Comparison of ENCODE assay signal across 1 cellular context in genomic region chr1:193358419-193358818, GRCh38.
TF ChIP-seq lines count a peak whose summit lies in the region.

No MANE protein-coding gene starts in this region.

TF ChIP-seq in WTC11, 78 proteins besides CTCF, POLR2A, EP300 and RAD21 (continued from another document):
- TF ChIP-seq ATF6 (CRISPR knock-in tag; IDR thresholded peaks at IDR 0.05): no peak
- TF ChIP-seq NR1H2 (CRISPR knock-in tag; IDR thresholded peaks at IDR 0.05): no peak
- no peak for TF ChIP-seq RELA (CRISPR knock-in tag; IDR thresholded peaks at IDR 0.05; ENCODE audit: borderline replicate concordance)
- TF ChIP-seq HMGXB4 (CRISPR knock-in tag; IDR thresholded peaks at IDR 0.05): no peak
- TF ChIP-seq GTF2I (CRISPR knock-in tag; conservative IDR thresholded peaks at IDR 0.05): no peak
- no peak for TF ChIP-seq SMAD4 (CRISPR knock-in tag; IDR thresholded peaks at IDR 0.05)
- no peak for TF ChIP-seq ESRRA (CRISPR knock-in tag; IDR thresholded peaks at IDR 0.05; ENCODE audit: borderline replicate concordance)
- no peak for TF ChIP-seq HMGA2 (CRISPR knock-in tag; IDR thresholded peaks at IDR 0.05)
- TF ChIP-seq, protein P1, sequence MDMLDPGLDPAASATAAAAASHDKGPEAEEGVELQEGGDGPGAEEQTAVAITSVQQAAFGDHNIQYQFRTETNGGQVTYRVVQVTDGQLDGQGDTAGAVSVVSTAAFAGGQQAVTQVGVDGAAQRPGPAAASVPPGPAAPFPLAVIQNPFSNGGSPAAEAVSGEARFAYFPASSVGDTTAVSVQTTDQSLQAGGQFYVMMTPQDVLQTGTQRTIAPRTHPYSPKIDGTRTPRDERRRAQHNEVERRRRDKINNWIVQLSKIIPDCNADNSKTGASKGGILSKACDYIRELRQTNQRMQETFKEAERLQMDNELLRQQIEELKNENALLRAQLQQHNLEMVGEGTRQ (CRISPR knock-in tag; IDR thresholded peaks at IDR 0.05): no peak
- TF ChIP-seq, protein P2, sequence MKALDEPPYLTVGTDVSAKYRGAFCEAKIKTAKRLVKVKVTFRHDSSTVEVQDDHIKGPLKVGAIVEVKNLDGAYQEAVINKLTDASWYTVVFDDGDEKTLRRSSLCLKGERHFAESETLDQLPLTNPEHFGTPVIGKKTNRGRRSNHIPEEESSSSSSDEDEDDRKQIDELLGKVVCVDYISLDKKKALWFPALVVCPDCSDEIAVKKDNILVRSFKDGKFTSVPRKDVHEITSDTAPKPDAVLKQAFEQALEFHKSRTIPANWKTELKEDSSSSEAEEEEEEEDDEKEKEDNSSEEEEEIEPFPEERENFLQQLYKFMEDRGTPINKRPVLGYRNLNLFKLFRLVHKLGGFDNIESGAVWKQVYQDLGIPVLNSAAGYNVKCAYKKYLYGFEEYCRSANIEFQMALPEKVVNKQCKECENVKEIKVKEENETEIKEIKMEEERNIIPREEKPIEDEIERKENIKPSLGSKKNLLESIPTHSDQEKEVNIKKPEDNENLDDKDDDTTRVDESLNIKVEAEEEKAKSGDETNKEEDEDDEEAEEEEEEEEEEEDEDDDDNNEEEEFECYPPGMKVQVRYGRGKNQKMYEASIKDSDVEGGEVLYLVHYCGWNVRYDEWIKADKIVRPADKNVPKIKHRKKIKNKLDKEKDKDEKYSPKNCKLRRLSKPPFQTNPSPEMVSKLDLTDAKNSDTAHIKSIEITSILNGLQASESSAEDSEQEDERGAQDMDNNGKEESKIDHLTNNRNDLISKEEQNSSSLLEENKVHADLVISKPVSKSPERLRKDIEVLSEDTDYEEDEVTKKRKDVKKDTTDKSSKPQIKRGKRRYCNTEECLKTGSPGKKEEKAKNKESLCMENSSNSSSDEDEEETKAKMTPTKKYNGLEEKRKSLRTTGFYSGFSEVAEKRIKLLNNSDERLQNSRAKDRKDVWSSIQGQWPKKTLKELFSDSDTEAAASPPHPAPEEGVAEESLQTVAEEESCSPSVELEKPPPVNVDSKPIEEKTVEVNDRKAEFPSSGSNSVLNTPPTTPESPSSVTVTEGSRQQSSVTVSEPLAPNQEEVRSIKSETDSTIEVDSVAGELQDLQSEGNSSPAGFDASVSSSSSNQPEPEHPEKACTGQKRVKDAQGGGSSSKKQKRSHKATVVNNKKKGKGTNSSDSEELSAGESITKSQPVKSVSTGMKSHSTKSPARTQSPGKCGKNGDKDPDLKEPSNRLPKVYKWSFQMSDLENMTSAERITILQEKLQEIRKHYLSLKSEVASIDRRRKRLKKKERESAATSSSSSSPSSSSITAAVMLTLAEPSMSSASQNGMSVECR (CRISPR knock-in tag; IDR thresholded peaks at IDR 0.05; ENCODE audit: borderline replicate concordance): no peak
- TF ChIP-seq, protein P3, sequence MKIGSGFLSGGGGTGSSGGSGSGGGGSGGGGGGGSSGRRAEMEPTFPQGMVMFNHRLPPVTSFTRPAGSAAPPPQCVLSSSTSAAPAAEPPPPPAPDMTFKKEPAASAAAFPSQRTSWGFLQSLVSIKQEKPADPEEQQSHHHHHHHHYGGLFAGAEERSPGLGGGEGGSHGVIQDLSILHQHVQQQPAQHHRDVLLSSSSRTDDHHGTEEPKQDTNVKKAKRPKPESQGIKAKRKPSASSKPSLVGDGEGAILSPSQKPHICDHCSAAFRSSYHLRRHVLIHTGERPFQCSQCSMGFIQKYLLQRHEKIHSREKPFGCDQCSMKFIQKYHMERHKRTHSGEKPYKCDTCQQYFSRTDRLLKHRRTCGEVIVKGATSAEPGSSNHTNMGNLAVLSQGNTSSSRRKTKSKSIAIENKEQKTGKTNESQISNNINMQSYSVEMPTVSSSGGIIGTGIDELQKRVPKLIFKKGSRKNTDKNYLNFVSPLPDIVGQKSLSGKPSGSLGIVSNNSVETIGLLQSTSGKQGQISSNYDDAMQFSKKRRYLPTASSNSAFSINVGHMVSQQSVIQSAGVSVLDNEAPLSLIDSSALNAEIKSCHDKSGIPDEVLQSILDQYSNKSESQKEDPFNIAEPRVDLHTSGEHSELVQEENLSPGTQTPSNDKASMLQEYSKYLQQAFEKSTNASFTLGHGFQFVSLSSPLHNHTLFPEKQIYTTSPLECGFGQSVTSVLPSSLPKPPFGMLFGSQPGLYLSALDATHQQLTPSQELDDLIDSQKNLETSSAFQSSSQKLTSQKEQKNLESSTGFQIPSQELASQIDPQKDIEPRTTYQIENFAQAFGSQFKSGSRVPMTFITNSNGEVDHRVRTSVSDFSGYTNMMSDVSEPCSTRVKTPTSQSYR (CRISPR knock-in tag; IDR thresholded peaks at IDR 0.05): no peak
- no peak for TF ChIP-seq ETV6 (CRISPR knock-in tag; IDR thresholded peaks at IDR 0.05)
- no peak for TF ChIP-seq ELF4 (CRISPR knock-in tag; IDR thresholded peaks at IDR 0.05; ENCODE audit: low read depth)
- no peak for TF ChIP-seq ZNF121 (CRISPR knock-in tag; IDR thresholded peaks at IDR 0.05)
- TF ChIP-seq, protein P4, sequence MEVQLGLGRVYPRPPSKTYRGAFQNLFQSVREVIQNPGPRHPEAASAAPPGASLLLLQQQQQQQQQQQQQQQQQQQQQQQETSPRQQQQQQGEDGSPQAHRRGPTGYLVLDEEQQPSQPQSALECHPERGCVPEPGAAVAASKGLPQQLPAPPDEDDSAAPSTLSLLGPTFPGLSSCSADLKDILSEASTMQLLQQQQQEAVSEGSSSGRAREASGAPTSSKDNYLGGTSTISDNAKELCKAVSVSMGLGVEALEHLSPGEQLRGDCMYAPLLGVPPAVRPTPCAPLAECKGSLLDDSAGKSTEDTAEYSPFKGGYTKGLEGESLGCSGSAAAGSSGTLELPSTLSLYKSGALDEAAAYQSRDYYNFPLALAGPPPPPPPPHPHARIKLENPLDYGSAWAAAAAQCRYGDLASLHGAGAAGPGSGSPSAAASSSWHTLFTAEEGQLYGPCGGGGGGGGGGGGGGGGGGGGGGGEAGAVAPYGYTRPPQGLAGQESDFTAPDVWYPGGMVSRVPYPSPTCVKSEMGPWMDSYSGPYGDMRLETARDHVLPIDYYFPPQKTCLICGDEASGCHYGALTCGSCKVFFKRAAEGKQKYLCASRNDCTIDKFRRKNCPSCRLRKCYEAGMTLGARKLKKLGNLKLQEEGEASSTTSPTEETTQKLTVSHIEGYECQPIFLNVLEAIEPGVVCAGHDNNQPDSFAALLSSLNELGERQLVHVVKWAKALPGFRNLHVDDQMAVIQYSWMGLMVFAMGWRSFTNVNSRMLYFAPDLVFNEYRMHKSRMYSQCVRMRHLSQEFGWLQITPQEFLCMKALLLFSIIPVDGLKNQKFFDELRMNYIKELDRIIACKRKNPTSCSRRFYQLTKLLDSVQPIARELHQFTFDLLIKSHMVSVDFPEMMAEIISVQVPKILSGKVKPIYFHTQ (CRISPR knock-in tag; IDR thresholded peaks at IDR 0.05): no peak
- TF ChIP-seq ZSCAN18 (CRISPR knock-in tag; IDR thresholded peaks at IDR 0.05): no peak
